18 cellular contexts compared by ENCODE assay signal in the genomic region with DNA sequence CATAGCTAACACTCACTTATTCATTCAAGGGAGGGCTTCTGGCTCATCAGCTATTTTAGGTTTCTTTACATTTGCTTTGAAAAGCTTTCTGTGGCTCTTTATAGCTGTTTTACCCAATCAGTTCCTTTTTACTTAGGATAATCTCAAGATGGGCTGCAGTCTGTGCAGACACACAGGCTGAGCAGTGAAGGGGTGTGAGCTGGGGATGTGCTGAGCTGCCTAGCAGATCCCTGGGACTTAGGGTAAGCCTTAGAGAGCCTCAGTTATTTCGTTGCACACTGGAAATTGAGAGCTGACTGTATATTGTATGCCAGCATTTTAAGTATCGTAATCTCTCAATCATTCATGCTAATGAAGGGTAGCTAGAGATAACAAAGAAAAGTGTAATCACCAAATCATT. TPM values are rescaled to one million over a fixed set of nuclear protein-coding genes. Genes with fewer than 3 reads are reported as not detected.
A peak's percentile ranks its signal among the peaks of the same experiment; 100 is the strongest.
DNase-seq lines count a peak whose midpoint lies in the region; ATAC-seq and TF ChIP-seq lines count a peak whose summit lies in the region.
"Had no signal": no experiment of that assay in that cellular context is flagged by ENCODE, and none has a peak within 500 bp of the region (broad histone marks: within the 10 kb centered on the region; RNA-seq: fewer than 3 reads in every experiment).

No MANE protein-coding gene starts in this region.

- peak overlapping the region; percentile 55 for H3K4me2 ChIP-seq in BLaER1

- peaks cover 14% of the 10 kb centered on the region for H3K36me3 Mint-ChIP-seq in endodermal cell (ENCODE audit: low read depth)

- H4K20me1 ChIP-seq in BLaER1, result no peaks in the 10 kb centered on the region

- H3K4me1 ChIP-seq in BLaER1 (peaks cover 75% of the 10 kb centered on the region), endodermal cell (ENCODE audit: control insufficient read depth, insufficient read depth, low read length) (no peaks in the 10 kb centered on the region), esophagus muscularis mucosa (peaks cover 0 to 5% (median 0%) of the 10 kb centered on the region in 4 donors)

- no peak overlapping the region for H3K27ac Mint-ChIP-seq in endodermal cell
- H3K27ac Mint-ChIP-seq: B cell had no signal

- H3K4me3 Mint-ChIP-seq in endodermal cell, result no peak overlapping the region
- H3K4me3 Mint-ChIP-seq: B cell; CD4-positive, alpha-beta memory T cell had no signal

- H3K27me3 ChIP-seq in BLaER1 (no peaks in the 10 kb centered on the region), endodermal cell (ENCODE audit: control insufficient read depth, insufficient read depth, low read length, poor library complexity, severe bottlenecking) (no peaks in the 10 kb centered on the region), esophagus muscularis mucosa (no peaks in the 10 kb centered on the region)

- ATAC-seq in omental fat pad (ENCODE audit: low FRiP score), result no peak
- no peak for ATAC-seq in HG03521 (IDR thresholded peaks at IDR 0.05; ENCODE audit: unreplicated experiment)
- ATAC-seq: K562 had no signal

- H3K4me3 ChIP-seq in BLaER1 (no peak overlapping the region), endodermal cell (ENCODE audit: low read length) (no peak overlapping the region), esophagus muscularis mucosa (no peak overlapping the region)
- H3K4me3 ChIP-seq: GM23248, K562 had no signal

- no peaks in the 10 kb centered on the region for H3K27me3 Mint-ChIP-seq in endodermal cell (ENCODE audit: insufficient read depth)
- H3K27me3 Mint-ChIP-seq: B cell; CD4-positive, alpha-beta memory T cell had no signal

- no peak for TF ChIP-seq CTCF in endodermal cell (conservative IDR thresholded peaks at IDR 0.05)
- TF ChIP-seq CTCF in omental fat pad (IDR thresholded peaks at IDR 0.05), result no peak
- TF ChIP-seq CTCF in esophagus muscularis mucosa (IDR thresholded peaks at IDR 0.05), result no peak

- no peak for TF ChIP-seq POLR2A in esophagus muscularis mucosa (IDR thresholded peaks at IDR 0.05; ENCODE audit: low read depth)

- peaks cover 4% of the 10 kb centered on the region; the same call in 1 of the 2 replicates for H3K9me3 ChIP-seq in BLaER1
- no peaks in the 10 kb centered on the region for H3K9me3 ChIP-seq in endodermal cell (ENCODE audit: control insufficient read depth, low read length)
- H3K9me3 ChIP-seq in esophagus muscularis mucosa, result no peaks in the 10 kb centered on the region

- no peak overlapping the region for H3K9ac ChIP-seq in BLaER1
- H3K9ac ChIP-seq in endodermal cell (ENCODE audit: extremely low read depth, low read length, poor library complexity, severe bottlenecking), result no peak overlapping the region
- H3K9ac ChIP-seq: GM23248 had no signal

- H3K9me3 Mint-ChIP-seq in endodermal cell, result no peaks in the 10 kb centered on the region
- H3K9me3 Mint-ChIP-seq: CD4-positive, alpha-beta memory T cell had no signal

- peaks cover under 1% of the 10 kb centered on the region for H3K4me1 Mint-ChIP-seq in endodermal cell

- DNase-seq in D341Med (ENCODE audit: low spot score) (peak; percentile 74), NCI-H82 (lab: John Stamatoyannopoulos, UW) (peak; percentile 73), endodermal cell (no peak), omental fat pad (ENCODE audit: low spot score) (no peak), esophagus muscularis mucosa (ENCODE audit: extremely low spot score) (no peak)
- DNase-seq: CD4-positive, alpha-beta memory T cell; DMS 273 treated with DMSO at 0.1 percent for 48 hours; DMS53; DND-41; EL; GM23248; HCEC 1CT; IMR-90 had no signal

- WGBS in endodermal cell (ENCODE audit: insufficient coverage in 1 of 2, insufficient read length in 1 of 2), 2 experiments, result 83 to 87% methylated on average over 2 of the region's 2 CpGs
- WGBS in esophagus muscularis mucosa, result 84% methylated on average over 2 of the region's 2 CpGs

- H3K27ac ChIP-seq in BLaER1 (0 out of 2 replicates have a peak overlapping the region, but pooled peaks have one; percentile 14), endodermal cell (ENCODE audit: low read depth, low read length) (peak overlapping the region; percentile 4), esophagus muscularis mucosa (replicated peaks in 1 of 4) (no peak overlapping the region)
- H3K27ac ChIP-seq: C4-2B, GM23248 had no signal

- intact Hi-C loops in esophagus muscularis mucosa (cut with DNase I), result loop anchor here (10.0 kb wide), 1 partner anchor 203 kb away; no protein-coding TSS in a partner anchor

- TF ChIP-seq EP300 in esophagus muscularis mucosa (IDR thresholded peaks at IDR 0.05), result no peak

- H3K36me3 ChIP-seq in BLaER1 (peaks cover 26% of the 10 kb centered on the region), endodermal cell (ENCODE audit: control insufficient read depth, insufficient read depth, low read length) (peaks cover 4% of the 10 kb centered on the region), esophagus muscularis mucosa (peaks cover 0 to 21% (median 6%) of the 10 kb centered on the region in 4 donors)

RNA-seq across cellular contexts. Expression of gene NOL11, which starts 30.2 kb away (rescaled TPM):
- total RNA-seq in endodermal cell (10 to 100 TPM; 48.3 to 60.7 TPM), omental fat pad (10 to 100 TPM; 22.1 to 44.2 (median 28.2) TPM), esophagus muscularis mucosa (10 to 100 TPM; 16.0 to 23.3 (median 21.3) TPM)
- polyA plus RNA-seq in endodermal cell (2013, experiment 1 of 2), result 61.8 TPM
- 55.2 TPM for polyA plus RNA-seq in endodermal cell (2013, experiment 2 of 2)

Comparison
In these comparisons a context has a peak if more than half of its experiments do, and no peak if none do; other contexts are left out.
1. H3K27ac ChIP-seq: peak in BLaER1 (single experiment) and endodermal cell (single experiment); none in esophagus muscularis mucosa (0 of 4).
2. DNase-seq: peak in D341Med (single experiment) and NCI-H82 (single experiment); none in endodermal cell (single experiment), omental fat pad (single experiment) and esophagus muscularis mucosa (single experiment).